Comparison of ENCODE assay signal across 9 cellular contexts in genomic region chr7:126202177-126202576, GRCh38.
"Had no signal": no experiment of that assay in that cellular context is flagged by ENCODE, and none has a peak within 500 bp of the region (broad histone marks: within the 10 kb centered on the region; RNA-seq: fewer than 3 reads in every experiment).

No MANE protein-coding gene starts in this region.

- H3K4me3 ChIP-seq: GM23338, K562 had no signal

- ATAC-seq: GM23338, K562 had no signal

- DNase-seq: H9, HCEC 1CT, IMR-90, KG1 had no signal

- FAIRE-seq: H1, H54, HTR-8/SVneo, K562 had no signal

- H3K4me2 ChIP-seq: GM23338 had no signal

- H2AFZ ChIP-seq: GM23338 had no signal
